Comparison of ENCODE assay signal across 1 cellular context in the genomic region with DNA sequence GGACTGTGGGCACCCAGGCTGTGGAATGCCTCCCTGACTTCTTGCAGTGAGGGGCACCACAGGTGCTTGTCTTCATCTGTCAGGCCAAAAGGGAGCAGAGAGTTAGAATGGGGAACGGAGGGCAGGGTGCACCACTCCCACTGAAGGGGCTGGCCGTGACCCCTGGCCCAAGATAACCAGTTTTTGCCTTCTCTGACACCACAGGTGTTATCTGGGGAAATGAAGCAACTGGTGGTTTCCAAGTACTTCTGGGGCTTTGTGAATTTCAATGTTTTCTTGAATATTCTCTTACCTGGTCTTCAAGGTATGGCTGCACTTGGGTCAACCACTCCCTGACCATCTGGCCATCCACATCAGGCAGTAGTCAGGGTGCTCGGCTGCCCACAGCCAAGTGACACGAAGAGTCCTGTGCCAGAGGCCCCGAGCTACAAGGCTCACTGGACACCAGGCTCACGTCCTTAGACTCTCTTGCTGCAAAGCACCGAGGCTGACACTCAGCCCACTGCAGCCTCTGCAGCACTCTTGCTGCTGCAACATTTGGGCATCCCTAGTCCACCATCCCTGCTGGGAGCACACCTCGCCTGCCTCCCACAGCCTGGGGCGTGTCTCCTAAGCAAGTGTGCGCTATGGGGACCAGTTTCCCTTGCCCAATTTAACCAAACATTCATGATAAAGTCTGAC.
TF ChIP-seq lines count a peak whose summit lies in the region.

No MANE protein-coding gene starts in this region.

TF ChIP-seq in H1, 55 proteins besides CTCF, POLR2A, EP300 and RAD21:
- TF ChIP-seq SIRT6 (IDR thresholded peaks at IDR 0.05; ENCODE audit: low read length): no peak
- TF ChIP-seq, protein P1, sequence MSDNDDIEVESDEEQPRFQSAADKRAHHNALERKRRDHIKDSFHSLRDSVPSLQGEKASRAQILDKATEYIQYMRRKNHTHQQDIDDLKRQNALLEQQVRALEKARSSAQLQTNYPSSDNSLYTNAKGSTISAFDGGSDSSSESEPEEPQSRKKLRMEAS (IDR thresholded peaks at IDR 0.05): no peak
- TF ChIP-seq TBP (IDR thresholded peaks at IDR 0.05; ENCODE audit: low read depth, low read length): no peak
- TF ChIP-seq EZH2 (IDR thresholded peaks at IDR 0.05; ENCODE audit: low read depth, low read length, severe bottlenecking): no peak
- TF ChIP-seq, protein P2, sequence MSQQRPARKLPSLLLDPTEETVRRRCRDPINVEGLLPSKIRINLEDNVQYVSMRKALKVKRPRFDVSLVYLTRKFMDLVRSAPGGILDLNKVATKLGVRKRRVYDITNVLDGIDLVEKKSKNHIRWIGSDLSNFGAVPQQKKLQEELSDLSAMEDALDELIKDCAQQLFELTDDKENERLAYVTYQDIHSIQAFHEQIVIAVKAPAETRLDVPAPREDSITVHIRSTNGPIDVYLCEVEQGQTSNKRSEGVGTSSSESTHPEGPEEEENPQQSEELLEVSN (IDR thresholded peaks at IDR 0.05): no peak
- TF ChIP-seq SP1 (IDR thresholded peaks at IDR 0.05; ENCODE audit: low read depth, low read length): no peak
- TF ChIP-seq CHD2 (IDR thresholded peaks at IDR 0.05; ENCODE audit: low read length): no peak
- TF ChIP-seq CEBPB (IDR thresholded peaks at IDR 0.05; ENCODE audit: low read depth, low read length): no peak
- TF ChIP-seq EGR1 (IDR thresholded peaks at IDR 0.05; ENCODE audit: borderline replicate concordance, low read depth, low read length): no peak
- TF ChIP-seq, protein P3, sequence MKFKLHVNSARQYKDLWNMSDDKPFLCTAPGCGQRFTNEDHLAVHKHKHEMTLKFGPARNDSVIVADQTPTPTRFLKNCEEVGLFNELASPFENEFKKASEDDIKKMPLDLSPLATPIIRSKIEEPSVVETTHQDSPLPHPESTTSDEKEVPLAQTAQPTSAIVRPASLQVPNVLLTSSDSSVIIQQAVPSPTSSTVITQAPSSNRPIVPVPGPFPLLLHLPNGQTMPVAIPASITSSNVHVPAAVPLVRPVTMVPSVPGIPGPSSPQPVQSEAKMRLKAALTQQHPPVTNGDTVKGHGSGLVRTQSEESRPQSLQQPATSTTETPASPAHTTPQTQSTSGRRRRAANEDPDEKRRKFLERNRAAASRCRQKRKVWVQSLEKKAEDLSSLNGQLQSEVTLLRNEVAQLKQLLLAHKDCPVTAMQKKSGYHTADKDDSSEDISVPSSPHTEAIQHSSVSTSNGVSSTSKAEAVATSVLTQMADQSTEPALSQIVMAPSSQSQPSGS (IDR thresholded peaks at IDR 0.05; ENCODE audit: low read length): no peak
- TF ChIP-seq KDM4A (IDR thresholded peaks at IDR 0.05; ENCODE audit: low read depth, low read length, severe bottlenecking): no peak
- TF ChIP-seq PHF8 (conservative IDR thresholded peaks at IDR 0.05; ENCODE audit: low read depth, low read length): no peak
- no peak for TF ChIP-seq HDAC2 (IDR thresholded peaks at IDR 0.05; ENCODE audit: borderline replicate concordance in 1 of 2, low read depth in 2 of 2, low read length in 2 of 2)
- TF ChIP-seq CTBP2 (IDR thresholded peaks at IDR 0.05; ENCODE audit: borderline replicate concordance, insufficient read depth, insufficient read length, low read length): no peak
- no peak for TF ChIP-seq MAFK (IDR thresholded peaks at IDR 0.05; ENCODE audit: low read depth, low read length)
- no peak for TF ChIP-seq RXRA (IDR thresholded peaks at IDR 0.05; ENCODE audit: insufficient read depth, low read depth, low read length)
- no peak for TF ChIP-seq NANOG (IDR thresholded peaks at IDR 0.05; ENCODE audit: insufficient read depth, low read depth, low read length, poor library complexity, severe bottlenecking)
- TF ChIP-seq SIN3A (conservative IDR thresholded peaks at IDR 0.05 in 1 of 2, IDR thresholded peaks at IDR 0.05 in 1 of 2; ENCODE audit: low read depth in 1 of 2, low read length in 2 of 2): no peak
